Comparison of ENCODE assay signal across 13 cellular contexts in genomic region chr6:166901626-166902025, GRCh38. TPM values are rescaled to one million over a fixed set of nuclear protein-coding genes. Genes with fewer than 3 reads are reported as not detected.
DNase-seq lines count a peak whose midpoint lies in the region; ATAC-seq, FAIRE-seq and TF ChIP-seq lines count a peak whose summit lies in the region.
"Had no signal": no experiment of that assay in that cellular context is flagged by ENCODE, and none has a peak within 500 bp of the region (broad histone marks: within the 10 kb centered on the region; RNA-seq: fewer than 3 reads in every experiment).

No MANE protein-coding gene starts in this region.

- H3K27ac Mint-ChIP-seq in Caco-2 (ENCODE audit: unreplicated experiment) (peak overlapping the region; percentile 27), GM23338 (peak overlapping the region; percentile 21; the same call in 1 of the 2 replicates), nephron progenitor cell (peak overlapping the region; percentile 96)
- H3K27ac Mint-ChIP-seq in CD4-positive, alpha-beta memory T cell: no peak overlapping the region
- H3K27ac Mint-ChIP-seq: B cell; CD4-positive, alpha-beta T cell had no signal

- no peak for DNase-seq in Caco-2
- DNase-seq in GM23338 (ENCODE audit: low spot score): no peak
- no peak for DNase-seq in bronchial epithelial cell (ENCODE audit: low read depth)
- DNase-seq in nephron progenitor cell: no peak
- DNase-seq in germinal center (ENCODE audit: low spot score): no peak
- DNase-seq in CD4-positive, alpha-beta memory T cell: no peak
- DNase-seq in DMS153 (lab: John Stamatoyannopoulos, UW): no peak
- DNase-seq: C1 segment of cervical spinal cord; CD4-positive, alpha-beta T cell; GF-D8 had no signal

- no peaks in the 10 kb centered on the region for H3K4me1 Mint-ChIP-seq in Caco-2 (ENCODE audit: low read depth, unreplicated experiment)
- H3K4me1 Mint-ChIP-seq in GM23338: peaks cover 21% of the 10 kb centered on the region
- H3K4me1 Mint-ChIP-seq in nephron progenitor cell: peaks cover 53% of the 10 kb centered on the region
- H3K4me1 Mint-ChIP-seq in CD4-positive, alpha-beta memory T cell: peaks cover 1 to 14% (median 2%) of the 10 kb centered on the region in 4 donors

- H3K27me3 Mint-ChIP-seq in Caco-2 (ENCODE audit: insufficient read depth, unreplicated experiment): peaks cover 26% of the 10 kb centered on the region
- peaks cover 24% of the 10 kb centered on the region for H3K27me3 Mint-ChIP-seq in GM23338 (ENCODE audit: insufficient read depth, low read depth, poor library complexity)
- peaks cover 24% of the 10 kb centered on the region for H3K27me3 Mint-ChIP-seq in nephron progenitor cell (ENCODE audit: low read depth, poor library complexity)
- H3K27me3 Mint-ChIP-seq in CD4-positive, alpha-beta memory T cell: no peaks in the 10 kb centered on the region
- H3K27me3 Mint-ChIP-seq: B cell; CD4-positive, alpha-beta T cell had no signal

- H3K4me2 ChIP-seq in GM23338: no peak overlapping the region

- peak; percentile 28 for FAIRE-seq in bronchial epithelial cell (lab: Jason Lieb, UNC)
- FAIRE-seq: A204.1 had no signal

- H3K36me3 Mint-ChIP-seq in Caco-2 (ENCODE audit: insufficient read depth, unreplicated experiment) (no peaks in the 10 kb centered on the region), GM23338 (ENCODE audit: low read depth) (peaks cover 9% of the 10 kb centered on the region; the same call in 1 of the 3 replicates), nephron progenitor cell (ENCODE audit: low read depth) (peaks cover 29% of the 10 kb centered on the region)
- H3K36me3 Mint-ChIP-seq in CD4-positive, alpha-beta memory T cell: peaks cover 0 to 35% of the 10 kb centered on the region in 2 donors

- H3K4me1 ChIP-seq in Caco-2 (no peaks in the 10 kb centered on the region), GM23338 (ENCODE audit: insufficient read depth) (0 out of 2 replicates have a peak, but pooled peaks cover 2% of the 10 kb centered on the region)
- peaks cover 2% of the 10 kb centered on the region for H3K4me1 ChIP-seq in CD4-positive, alpha-beta memory T cell (ENCODE audit: insufficient read depth, low read length)

- H3K4me3 Mint-ChIP-seq in Caco-2 (ENCODE audit: unreplicated experiment) (no peak overlapping the region), GM23338 (no peak overlapping the region), nephron progenitor cell (no peak overlapping the region)
- H3K4me3 Mint-ChIP-seq in CD4-positive, alpha-beta memory T cell: peak overlapping the region in 1 of 8 donors; percentile 26
- H3K4me3 Mint-ChIP-seq: B cell; CD4-positive, alpha-beta T cell had no signal

- H3K9me2 ChIP-seq in GM23338 (ENCODE audit: insufficient read depth): no peaks in the 10 kb centered on the region

- no peaks in the 10 kb centered on the region for H3K79me2 ChIP-seq in GM23338 (replicated peaks; ENCODE audit: insufficient read depth)

- H3K9me3 Mint-ChIP-seq in Caco-2 (ENCODE audit: unreplicated experiment): peaks cover 37% of the 10 kb centered on the region
- H3K9me3 Mint-ChIP-seq in GM23338: peaks cover 7% of the 10 kb centered on the region
- H3K9me3 Mint-ChIP-seq in nephron progenitor cell: peaks cover 39% of the 10 kb centered on the region
- peaks cover 0 to 10% (median 1%) of the 10 kb centered on the region in 8 donors for H3K9me3 Mint-ChIP-seq in CD4-positive, alpha-beta memory T cell
- H3K9me3 Mint-ChIP-seq: CD4-positive, alpha-beta T cell had no signal

- intact Hi-C loops in Caco-2 (cut with micrococcal nuclease; ENCODE audit: unreplicated experiment): no loop called here
- intact Hi-C loops in CD4-positive, alpha-beta memory T cell (cut with micrococcal nuclease): no loop called here

- no peak overlapping the region for H3K27ac ChIP-seq in GM23338 (ENCODE audit: low read depth)
- H3K27ac ChIP-seq in CD4-positive, alpha-beta memory T cell (ENCODE audit: low read depth, low read length): no peak overlapping the region

- ATAC-seq in GM23338: no peak
- ATAC-seq: HCT116 had no signal

- no TSS peak for BruUV-seq in Caco-2 (replicated peaks; lab: Mats Ljungman, UMichigan)

- POLR2A ChIA-PET in Caco-2 (lab: Charles Lee): no interaction called here
- POLR2A ChIA-PET in CD4-positive, alpha-beta memory T cell (lab: Charles Lee; ENCODE audit: partially characterized antibody): no interaction called here

- H3K27me3 ChIP-seq in Caco-2 (replicated peaks; ENCODE audit: control insufficient read depth, insufficient read depth, low read length) (no peaks in the 10 kb centered on the region), GM23338 (ENCODE audit: insufficient read depth) (no peaks in the 10 kb centered on the region), bronchial epithelial cell (ENCODE audit: control insufficient read depth, insufficient read depth, low read length) (no peaks in the 10 kb centered on the region)
- H3K27me3 ChIP-seq in CD4-positive, alpha-beta memory T cell (ENCODE audit: insufficient read depth, low read length): no peaks in the 10 kb centered on the region

- no peaks in the 10 kb centered on the region for H4K20me1 ChIP-seq in GM23338 (replicated peaks; ENCODE audit: insufficient read depth)

- H3K9me3 ChIP-seq in Caco-2: no peaks in the 10 kb centered on the region
- H3K9me3 ChIP-seq in CD4-positive, alpha-beta memory T cell (ENCODE audit: control insufficient read depth in 1 of 2, low read length in 2 of 2): no peaks in the 10 kb centered on the region

- no peak overlapping the region for H2AFZ ChIP-seq in GM23338

- no peaks in the 10 kb centered on the region for H3F3A ChIP-seq in GM23338 (replicated peaks; ENCODE audit: low read depth)

- CTCF ChIA-PET in Caco-2 (lab: Charles Lee): no interaction called here
- CTCF ChIA-PET in CD4-positive, alpha-beta memory T cell (lab: Charles Lee; ENCODE audit: partially characterized antibody): no interaction called here

- H3K4me3 ChIP-seq in Caco-2 (ENCODE audit: low read depth, low read length): no peak overlapping the region
- no peak overlapping the region for H3K4me3 ChIP-seq in GM23338
- H3K4me3 ChIP-seq in bronchial epithelial cell (ENCODE audit: low read depth, low read length): no peak overlapping the region
- no peak overlapping the region for H3K4me3 ChIP-seq in CD4-positive, alpha-beta memory T cell (ENCODE audit: low read length in 2 of 2)

- no peaks in the 10 kb centered on the region for H3K36me3 ChIP-seq in Caco-2 (ENCODE audit: control insufficient read depth, insufficient read depth, low read length)
- H3K36me3 ChIP-seq in GM23338 (ENCODE audit: insufficient read depth): no peaks in the 10 kb centered on the region
- H3K36me3 ChIP-seq in bronchial epithelial cell (ENCODE audit: control insufficient read depth, insufficient read depth, low read length): no peaks in the 10 kb centered on the region
- no peaks in the 10 kb centered on the region for H3K36me3 ChIP-seq in CD4-positive, alpha-beta memory T cell (ENCODE audit: insufficient read depth, low read length)

- no peak for TF ChIP-seq CTCF in Caco-2 (IDR thresholded peaks at IDR 0.05; ENCODE audit: insufficient read depth in 1 of 2, low read depth in 1 of 2, low read length in 1 of 2, severe bottlenecking in 1 of 2, unreplicated experiment in 1 of 2)
- TF ChIP-seq CTCF in GM23338 (conservative IDR thresholded peaks at IDR 0.05; ENCODE audit: low read depth in 2 of 2): no peak
- TF ChIP-seq CTCF in bronchial epithelial cell (IDR thresholded peaks at IDR 0.05; ENCODE audit: insufficient read depth, low read length, severe bottlenecking): no peak
- no peak for TF ChIP-seq CTCF in nephron progenitor cell (IDR thresholded peaks at IDR 0.05)

TF ChIP-seq in GM23338, 12 proteins besides CTCF, POLR2A, EP300 and RAD21:
- no peak for TF ChIP-seq STAT1 (IDR thresholded peaks at IDR 0.05; ENCODE audit: unreplicated experiment)

RNA-seq across cellular contexts. Expression of gene RNASET2, which starts 54.7 kb away (rescaled TPM):
- total RNA-seq in Caco-2 (2022): 45.5 and 59.1 TPM in 2 replicates
- total RNA-seq in GM23338 (2014; rRNA removed; shearing (Covaris generic)): 51.4 and 62.8 TPM in 2 replicates
- polyA plus RNA-seq in GM23338 (2016; fragmentation: Nextera tagmentation; extraction: Ambion mirVana): 40.5 and 44.3 TPM in 2 replicates
- total RNA-seq in bronchial epithelial cell: 13.2 and 15.0 TPM in 2 replicates
- 100 to 1,000 TPM; 296 to 306 TPM for total RNA-seq in CD4-positive, alpha-beta memory T cell
- polyA plus RNA-seq in CD4-positive, alpha-beta memory T cell: 100 to 1,000 TPM; 544 to 586 TPM

Comparison
In these comparisons a context has a peak if more than half of its experiments do, and no peak if none do; other contexts are left out.
1. H3K27ac Mint-ChIP-seq: peak in Caco-2 (single experiment), GM23338 (single experiment) and nephron progenitor cell (single experiment); none in CD4-positive, alpha-beta memory T cell (0 of 7).